17 cellular contexts compared by ENCODE assay signal in genomic region chr1:37308571-37308960, GRCh38.
DNase-seq lines count a peak whose midpoint lies in the region; ATAC-seq, FAIRE-seq and TF ChIP-seq lines count a peak whose summit lies in the region.
"Had no signal": no experiment of that assay in that cellular context is flagged by ENCODE, and none has a peak within 500 bp of the region (broad histone marks: within the 10 kb centered on the region; RNA-seq: fewer than 3 reads in every experiment).

No MANE protein-coding gene starts in this region.

- no peak overlapping the region for H3K18ac ChIP-seq in mesendoderm (ENCODE audit: low read length)

- no peak overlapping the region for H3K4ac ChIP-seq in mesendoderm (ENCODE audit: low read depth, low read length)

- H3K56ac ChIP-seq in mesendoderm (ENCODE audit: low read length) = no peak overlapping the region

- no peaks in the 10 kb centered on the region for H3K36me3 Mint-ChIP-seq in endodermal cell (ENCODE audit: low read depth)

- H3K27ac ChIP-seq in OCI-LY7 (ENCODE audit: low read depth, low read length, poor library complexity, severe bottlenecking) (no peak overlapping the region), endodermal cell (ENCODE audit: low read depth, low read length) (no peak overlapping the region), mesendoderm (ENCODE audit: low read depth, low read length) (no peak overlapping the region), spleen (no peak overlapping the region)
- H3K27ac ChIP-seq: BLaER1 treated with 17β-estradiol and CSF1 and Interleukin-3, amounts not matched to agents 10 nM and 100 nM; SJCRH30 had no signal

- BruUV-seq in OCI-LY7 (replicated peaks; lab: Mats Ljungman, UMichigan) = no TSS peak

- no peak overlapping the region for H3K9ac ChIP-seq in endodermal cell (ENCODE audit: extremely low read depth, low read length, poor library complexity, severe bottlenecking)
- H3K9ac ChIP-seq in mesendoderm (ENCODE audit: low read length) = no peak overlapping the region
- H3K9ac ChIP-seq: BLaER1 treated with 17β-estradiol and CSF1 and Interleukin-3, amounts not matched to agents 10 nM and 100 nM had no signal

- H3K4me2 ChIP-seq in OCI-LY7 (ENCODE audit: low read length) (no peak overlapping the region), mesendoderm (ENCODE audit: low read length) (no peak overlapping the region)
- H3K4me2 ChIP-seq: BLaER1 treated with 17β-estradiol and CSF1 and Interleukin-3, amounts not matched to agents 10 nM and 100 nM had no signal

- POLR2A ChIA-PET in OCI-LY7 (lab: Charles Lee) = no interaction called here

- no peaks in the 10 kb centered on the region for H3K9me3 Mint-ChIP-seq in endodermal cell

- H3K23ac ChIP-seq in mesendoderm (ENCODE audit: low read length) = no peak overlapping the region

- peaks cover 6% of the 10 kb centered on the region for H3K4me1 Mint-ChIP-seq in endodermal cell

- H4K8ac ChIP-seq in mesendoderm (ENCODE audit: low read depth, low read length) = no peak overlapping the region

- H3K9me2 ChIP-seq in OCI-LY7 (ENCODE audit: insufficient read depth, low read length) = no peaks in the 10 kb centered on the region

- H3K27ac Mint-ChIP-seq in endodermal cell = no peak overlapping the region

- H2BK120ac ChIP-seq in mesendoderm (ENCODE audit: low read depth, low read length) = no peak overlapping the region

- H3K27me3 Mint-ChIP-seq in endodermal cell (ENCODE audit: insufficient read depth) = peaks cover 5% of the 10 kb centered on the region

- H3K4me3 Mint-ChIP-seq in endodermal cell = no peak overlapping the region

- intact Hi-C loops in OCI-LY7 (cut with micrococcal nuclease; ENCODE audit: unreplicated experiment) = no loop called here
- intact Hi-C loops in spleen (cut with DNase I; ENCODE audit: low total_unique reads) = no loop called here

- H3K9me3 ChIP-seq in OCI-LY7 (ENCODE audit: low read length) (no peaks in the 10 kb centered on the region), endodermal cell (ENCODE audit: control insufficient read depth, low read length) (no peaks in the 10 kb centered on the region), spleen (no peaks in the 10 kb centered on the region)
- H3K9me3 ChIP-seq: BLaER1 treated with 17β-estradiol and CSF1 and Interleukin-3, amounts not matched to agents 10 nM and 100 nM; SJCRH30 had no signal

- no peak overlapping the region for H2AFZ ChIP-seq in OCI-LY7 (ENCODE audit: low read length)

- peak in 10 of 14 donors; percentile 14 to 69 (median 46) for DNase-seq in C1 segment of cervical spinal cord (lab: John Stamatoyannopoulos, UW)
- DNase-seq in OCI-LY7 (ENCODE audit: low spot score) = no peak
- DNase-seq in endodermal cell = peak; percentile 71
- peak; percentile 44 for DNase-seq in mesendoderm
- no peak for DNase-seq in NCI-H510A (lab: John Stamatoyannopoulos, UW)
- no peak for DNase-seq in RCC 7860 (ENCODE audit: low spot score)
- no peak for DNase-seq in spleen
- DNase-seq: DND-41, GF-D8, NCI-H187, NCI-H345, NCI-H526 treated with DMSO at 0.1 percent for 48 hours, PC-3, SJCRH30 had no signal

- no peak overlapping the region for H2BK15ac ChIP-seq in mesendoderm (replicated peaks; ENCODE audit: low read depth)

- no peaks in the 10 kb centered on the region for H3K36me3 ChIP-seq in OCI-LY7 (ENCODE audit: insufficient read depth, low read length)
- H3K36me3 ChIP-seq in endodermal cell (ENCODE audit: control insufficient read depth, insufficient read depth, low read length) = no peaks in the 10 kb centered on the region
- H3K36me3 ChIP-seq in mesendoderm (ENCODE audit: control insufficient read depth, insufficient read depth, low read length) = no peaks in the 10 kb centered on the region
- H3K36me3 ChIP-seq in spleen = no peaks in the 10 kb centered on the region
- H3K36me3 ChIP-seq: BLaER1 treated with 17β-estradiol and CSF1 and Interleukin-3, amounts not matched to agents 10 nM and 100 nM; SJCRH30 had no signal

- H4K20me1 ChIP-seq in OCI-LY7 (ENCODE audit: insufficient read depth, low read length) = no peaks in the 10 kb centered on the region
- H4K20me1 ChIP-seq: BLaER1 treated with 17β-estradiol and CSF1 and Interleukin-3, amounts not matched to agents 10 nM and 100 nM had no signal

- TF ChIP-seq CTCF in OCI-LY7 (conservative IDR thresholded peaks at IDR 0.05; ENCODE audit: low read length) = peak; percentile 44; the same call in 1 of the 2 replicates
- TF ChIP-seq CTCF in endodermal cell (conservative IDR thresholded peaks at IDR 0.05) = peak; percentile 57
- no peak for TF ChIP-seq CTCF in spleen (IDR thresholded peaks at IDR 0.05 in 8 of 11, conservative IDR thresholded peaks at IDR 0.05 in 3 of 11)

- no peaks in the 10 kb centered on the region for H3K79me1 ChIP-seq in mesendoderm (ENCODE audit: low read length)

- no peaks in the 10 kb centered on the region for H3K27me3 ChIP-seq in endodermal cell (ENCODE audit: control insufficient read depth, insufficient read depth, low read length, poor library complexity, severe bottlenecking)
- H3K27me3 ChIP-seq in mesendoderm (ENCODE audit: insufficient read depth, low read length, poor library complexity) = no peaks in the 10 kb centered on the region
- peaks cover 0 to 57% (median 0%) of the 10 kb centered on the region in 7 donors for H3K27me3 ChIP-seq in spleen (replicated peaks in 1 of 7)
- H3K27me3 ChIP-seq: BLaER1 treated with 17β-estradiol and CSF1 and Interleukin-3, amounts not matched to agents 10 nM and 100 nM had no signal

- 79 to 86% methylated on average over 4 to 6 of the region's 6 CpGs for whole genome bisulfite sequencing in endodermal cell (ENCODE audit: insufficient coverage in 1 of 2, insufficient read length in 1 of 2), 2 experiments
- WGBS in mesendoderm (ENCODE audit: extremely low coverage, insufficient coverage, low lambda C conversion rate) = no CpG with 5 or more reads among the region's 6 CpGs
- WGBS in spleen, 5 donors = 47 to 61% (median 57%) methylated on average over 5 to 6 of the region's 6 CpGs

- no peak for FAIRE-seq in RCC 7860 (lab: Jason Lieb, UNC)
- FAIRE-seq: GM12892 had no signal

- H4K5ac ChIP-seq in mesendoderm (ENCODE audit: low read length) = no peak overlapping the region

- no peak for TF ChIP-seq POLR2A in spleen (IDR thresholded peaks at IDR 0.05)

- H2BK5ac ChIP-seq in mesendoderm (ENCODE audit: low read length) = no peak overlapping the region

- CTCF ChIA-PET in OCI-LY7 (lab: Charles Lee; ENCODE audit: unreplicated experiment) = no interaction called here

- no peak overlapping the region for H2AK5ac ChIP-seq in mesendoderm (ENCODE audit: low read length)

- H3K4me1 ChIP-seq in OCI-LY7 (ENCODE audit: insufficient read depth, low read length, poor library complexity, severe bottlenecking) (no peaks in the 10 kb centered on the region), endodermal cell (ENCODE audit: control insufficient read depth, insufficient read depth, low read length) (no peaks in the 10 kb centered on the region), mesendoderm (ENCODE audit: control insufficient read depth, low read depth, low read length) (no peaks in the 10 kb centered on the region), spleen (no peaks in the 10 kb centered on the region)
- H3K4me1 ChIP-seq: BLaER1 treated with 17β-estradiol and CSF1 and Interleukin-3, amounts not matched to agents 10 nM and 100 nM; SJCRH30 had no signal

- no peak overlapping the region for H3K4me3 ChIP-seq in OCI-LY7 (ENCODE audit: low read depth, low read length, poor library complexity, severe bottlenecking)
- H3K4me3 ChIP-seq in endodermal cell (ENCODE audit: low read length) = no peak overlapping the region
- H3K4me3 ChIP-seq in mesendoderm (ENCODE audit: low read length) = no peak overlapping the region
- no peak overlapping the region for H3K4me3 ChIP-seq in spleen
- H3K4me3 ChIP-seq: BLaER1 treated with 17β-estradiol and CSF1 and Interleukin-3, amounts not matched to agents 10 nM and 100 nM; SJCRH30 had no signal

- no peak for ATAC-seq in GM21390 (IDR thresholded peaks at IDR 0.05; ENCODE audit: unreplicated experiment)
- ATAC-seq: PC-3 had no signal

- no peaks in the 10 kb centered on the region for H3K79me2 ChIP-seq in OCI-LY7 (ENCODE audit: insufficient read depth, low read depth, low read length)
- H3K79me2 ChIP-seq in mesendoderm (ENCODE audit: control insufficient read depth, insufficient read depth, low read length) = no peaks in the 10 kb centered on the region

Comparison
In these comparisons a context has a peak if more than half of its experiments do, and no peak if none do; other contexts are left out.
1. DNase-seq: peak in C1 segment of cervical spinal cord (10 of 14), endodermal cell (single experiment) and mesendoderm (single experiment); none in OCI-LY7 (single experiment), NCI-H510A (single experiment), RCC 7860 (single experiment) and spleen (single experiment).
2. CTCF ChIP-seq: peak in OCI-LY7 (single experiment) and endodermal cell (single experiment); none in spleen (0 of 11).